In the genomic region with DNA sequence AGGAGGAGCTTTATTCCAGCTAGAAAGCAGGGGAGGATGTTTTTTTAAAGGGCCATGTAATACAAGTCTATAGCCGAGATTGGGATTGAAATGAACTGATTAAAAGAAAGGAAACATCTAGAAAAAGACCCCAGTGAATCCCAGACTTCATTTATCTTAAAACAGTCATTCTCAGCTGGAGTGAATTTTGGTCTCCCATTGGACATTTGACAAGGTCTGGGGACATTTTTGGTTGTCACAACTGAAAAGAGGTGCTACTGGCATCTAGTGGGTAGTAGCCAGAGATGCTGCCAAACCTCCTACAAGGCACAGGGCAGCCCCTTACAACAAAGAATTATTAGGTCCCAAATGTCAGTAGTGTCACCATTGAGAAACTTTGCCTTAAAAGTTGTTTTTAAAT, we compare ENCODE assay signal across 14 cellular contexts. TPM values are rescaled to one million over a fixed set of nuclear protein-coding genes. Genes with fewer than 3 reads are reported as not detected.
DNase-seq lines count a peak whose midpoint lies in the region; ATAC-seq, FAIRE-seq and TF ChIP-seq lines count a peak whose summit lies in the region.
"Had no signal": no experiment of that assay in that cellular context is flagged by ENCODE, and none has a peak within 500 bp of the region (broad histone marks: within the 10 kb centered on the region; RNA-seq: fewer than 3 reads in every experiment).

No MANE protein-coding gene starts in this region.

- DNase-seq in GM06990 (ENCODE audit: extremely low read depth, insufficient read length) (no peak), astrocyte of the hippocampus (ENCODE audit: low read depth, low spot score) (peak; percentile 26), myocyte (ENCODE audit: low read depth) (peak; percentile 32), kidney (no peak)
- DNase-seq: activated CD4-positive, alpha-beta memory T cell treated with anti-CD3 and anti-CD28 coated beads, Interleukin-2, amount 10 ng/mL, durations not matched to agents 7 days and 5 days; NCI-H748 treated with DMSO at 0.1 percent for 48 hours; T-cell had no signal

- no peak for FAIRE-seq in kidney (lab: Jason Lieb, UNC)
- FAIRE-seq: GM18507 had no signal

- H3K9me3 ChIP-seq in Loucy (ENCODE audit: insufficient read depth, low read depth, low read length): no peaks in the 10 kb centered on the region
- no peaks in the 10 kb centered on the region for H3K9me3 ChIP-seq in kidney (ENCODE audit: control insufficient read depth in 1 of 2, low read length in 2 of 2)

- no peaks in the 10 kb centered on the region for H3K27me3 ChIP-seq in GM06990 (replicated peaks; ENCODE audit: control insufficient read depth, insufficient read depth, low read length)
- no peaks in the 10 kb centered on the region for H3K27me3 ChIP-seq in Loucy (ENCODE audit: insufficient read depth, low read length, poor library complexity, severe bottlenecking)

- H3K4me1 ChIP-seq in Loucy (ENCODE audit: insufficient read depth, low read length, poor library complexity, severe bottlenecking) (peaks cover 10% of the 10 kb centered on the region), kidney (ENCODE audit: control insufficient read depth in 1 of 2, insufficient read depth in 1 of 2, low read depth in 1 of 2, low read length in 2 of 2) (peaks cover 3 to 12% of the 10 kb centered on the region in 2 donors)

- TF ChIP-seq CTCF in GM06990 (IDR thresholded peaks at IDR 0.05; ENCODE audit: insufficient read depth, low read length, poor library complexity, severe bottlenecking) (peak; percentile 41), Loucy (conservative IDR thresholded peaks at IDR 0.05; ENCODE audit: low read length) (peak; percentile 40), kidney (IDR thresholded peaks at IDR 0.05; ENCODE audit: borderline replicate concordance, extremely low read depth, insufficient read depth) (no peak)

- ATAC-seq in HG03460 (IDR thresholded peaks at IDR 0.05; ENCODE audit: unreplicated experiment) (no peak), HG03571 (IDR thresholded peaks at IDR 0.05; ENCODE audit: unreplicated experiment) (no peak)
- ATAC-seq: T-cell had no signal

- H4K20me1 ChIP-seq in Loucy (ENCODE audit: insufficient read depth, low read length, poor library complexity, severe bottlenecking): no peaks in the 10 kb centered on the region

- no peaks in the 10 kb centered on the region for H3F3A ChIP-seq in Loucy (ENCODE audit: low read depth)

- H2AFZ ChIP-seq in Loucy (ENCODE audit: low read length): peak overlapping the region; percentile 3; the same call in 1 of the 2 replicates

- no peak overlapping the region for H3K9ac ChIP-seq in Loucy (ENCODE audit: low read depth, low read length, poor library complexity, severe bottlenecking)
- no peak overlapping the region for H3K9ac ChIP-seq in kidney (ENCODE audit: low read length in 2 of 2)

- H3K4me3 ChIP-seq in GM06990 (replicated peaks; ENCODE audit: low read depth, low read length) (no peak overlapping the region), Loucy (ENCODE audit: low read length, poor library complexity, severe bottlenecking) (no peak overlapping the region), kidney (ENCODE audit: low read length in 2 of 2) (no peak overlapping the region)

- H3K36me3 ChIP-seq in GM06990 (ENCODE audit: control insufficient read depth, insufficient read depth, low read length) (no peaks in the 10 kb centered on the region), Loucy (ENCODE audit: insufficient read depth, low read length) (no peaks in the 10 kb centered on the region), kidney (ENCODE audit: control insufficient read depth in 1 of 2, insufficient read depth in 2 of 2, low read length in 2 of 2) (no peaks in the 10 kb centered on the region)

- intact Hi-C loops in kidney (cut with DNase I): no loop called here

- no peaks in the 10 kb centered on the region for H3K79me2 ChIP-seq in Loucy (ENCODE audit: insufficient read depth, low read length)

- H3K4me2 ChIP-seq in Loucy (ENCODE audit: low read depth, low read length, poor library complexity, severe bottlenecking): no peak overlapping the region

- no peak overlapping the region for H3K27ac ChIP-seq in kidney (ENCODE audit: low read depth in 2 of 2, low read length in 2 of 2)

- no peaks in the 10 kb centered on the region for H3K9me2 ChIP-seq in Loucy (replicated peaks; ENCODE audit: low read depth, low read length)

RNA-seq across cellular contexts. Expression of a gene that starts 16.3 kb away (rescaled TPM):
- total RNA-seq in myocyte: not detected in 2 replicates
- polyA plus RNA-seq in myocyte (2012): not detected
- not detected for total RNA-seq in kidney
- polyA plus RNA-seq in kidney (ENCODE audit: insufficient read depth, low read depth, low replicate concordance): not detected
- total RNA-seq: activated CD4-positive, alpha-beta memory T cell treated with anti-CD3 and anti-CD28 coated beads, Interleukin-2, amount 10 ng/mL, durations not matched to agents 7 days and 5 days; dermis microvascular lymphatic vessel endothelial cell; mesenteric fat pad; pulmonary artery endothelial cell; T-cell had no signal

RNA-seq across cellular contexts. Expression of a gene that starts 40.8 kb away (rescaled TPM):
- total RNA-seq in myocyte: 74.6 and 78.7 TPM in 2 replicates
- 74.4 TPM for polyA plus RNA-seq in myocyte (2012)
- 134 TPM for total RNA-seq in kidney
- polyA plus RNA-seq in kidney (ENCODE audit: insufficient read depth, low read depth, low replicate concordance): 268 TPM

RNA-seq across cellular contexts. Expression of a gene that starts 41.2 kb away (rescaled TPM):
- total RNA-seq in myocyte (94.4 and 97.4 TPM in 2 replicates), kidney (65.2 TPM)
- 90.4 TPM for polyA plus RNA-seq in myocyte (2012)
- polyA plus RNA-seq in kidney (ENCODE audit: insufficient read depth, low read depth, low replicate concordance): 100 TPM

RNA-seq across cellular contexts. Expression of a gene that starts 56.6 kb away (rescaled TPM):
- 36.5 and 39.4 TPM in 2 replicates for total RNA-seq in myocyte
- polyA plus RNA-seq in myocyte (2012): 118 TPM
- 163 TPM for total RNA-seq in kidney
- polyA plus RNA-seq in kidney (ENCODE audit: insufficient read depth, low read depth, low replicate concordance): 33.0 TPM

Comparison
In these comparisons a context has a peak if more than half of its experiments do, and no peak if none do; other contexts are left out.
1. DNase-seq: peak in astrocyte of the hippocampus (single experiment) and myocyte (single experiment); none in GM06990 (single experiment) and kidney (single experiment).